In the genomic region with DNA sequence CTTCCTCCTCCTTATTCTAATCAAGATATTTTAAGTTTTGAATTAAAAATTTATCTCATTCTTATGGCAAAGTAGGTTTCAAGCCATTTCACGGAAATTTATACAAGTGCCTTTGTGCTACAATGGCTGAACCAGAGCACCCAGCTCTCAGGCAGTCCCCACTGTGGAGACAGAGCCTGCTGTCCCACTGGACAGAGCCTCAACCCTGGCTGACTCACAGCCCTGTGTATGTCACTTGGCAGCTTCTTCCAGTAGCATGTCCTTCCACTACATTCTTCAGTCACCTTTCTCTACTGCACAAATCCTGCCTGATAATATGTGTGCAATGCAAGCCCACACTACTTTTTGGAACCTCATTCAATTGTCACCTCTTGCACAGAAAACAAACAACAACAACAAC, we compare ENCODE assay signal across 1 cellular context.
TF ChIP-seq lines count a peak whose summit lies in the region.

No MANE protein-coding gene starts in this region.

TF ChIP-seq in HepG2, 621 proteins besides CTCF, POLR2A, EP300 and RAD21 (continued from another document):
- TF ChIP-seq, protein P1, sequence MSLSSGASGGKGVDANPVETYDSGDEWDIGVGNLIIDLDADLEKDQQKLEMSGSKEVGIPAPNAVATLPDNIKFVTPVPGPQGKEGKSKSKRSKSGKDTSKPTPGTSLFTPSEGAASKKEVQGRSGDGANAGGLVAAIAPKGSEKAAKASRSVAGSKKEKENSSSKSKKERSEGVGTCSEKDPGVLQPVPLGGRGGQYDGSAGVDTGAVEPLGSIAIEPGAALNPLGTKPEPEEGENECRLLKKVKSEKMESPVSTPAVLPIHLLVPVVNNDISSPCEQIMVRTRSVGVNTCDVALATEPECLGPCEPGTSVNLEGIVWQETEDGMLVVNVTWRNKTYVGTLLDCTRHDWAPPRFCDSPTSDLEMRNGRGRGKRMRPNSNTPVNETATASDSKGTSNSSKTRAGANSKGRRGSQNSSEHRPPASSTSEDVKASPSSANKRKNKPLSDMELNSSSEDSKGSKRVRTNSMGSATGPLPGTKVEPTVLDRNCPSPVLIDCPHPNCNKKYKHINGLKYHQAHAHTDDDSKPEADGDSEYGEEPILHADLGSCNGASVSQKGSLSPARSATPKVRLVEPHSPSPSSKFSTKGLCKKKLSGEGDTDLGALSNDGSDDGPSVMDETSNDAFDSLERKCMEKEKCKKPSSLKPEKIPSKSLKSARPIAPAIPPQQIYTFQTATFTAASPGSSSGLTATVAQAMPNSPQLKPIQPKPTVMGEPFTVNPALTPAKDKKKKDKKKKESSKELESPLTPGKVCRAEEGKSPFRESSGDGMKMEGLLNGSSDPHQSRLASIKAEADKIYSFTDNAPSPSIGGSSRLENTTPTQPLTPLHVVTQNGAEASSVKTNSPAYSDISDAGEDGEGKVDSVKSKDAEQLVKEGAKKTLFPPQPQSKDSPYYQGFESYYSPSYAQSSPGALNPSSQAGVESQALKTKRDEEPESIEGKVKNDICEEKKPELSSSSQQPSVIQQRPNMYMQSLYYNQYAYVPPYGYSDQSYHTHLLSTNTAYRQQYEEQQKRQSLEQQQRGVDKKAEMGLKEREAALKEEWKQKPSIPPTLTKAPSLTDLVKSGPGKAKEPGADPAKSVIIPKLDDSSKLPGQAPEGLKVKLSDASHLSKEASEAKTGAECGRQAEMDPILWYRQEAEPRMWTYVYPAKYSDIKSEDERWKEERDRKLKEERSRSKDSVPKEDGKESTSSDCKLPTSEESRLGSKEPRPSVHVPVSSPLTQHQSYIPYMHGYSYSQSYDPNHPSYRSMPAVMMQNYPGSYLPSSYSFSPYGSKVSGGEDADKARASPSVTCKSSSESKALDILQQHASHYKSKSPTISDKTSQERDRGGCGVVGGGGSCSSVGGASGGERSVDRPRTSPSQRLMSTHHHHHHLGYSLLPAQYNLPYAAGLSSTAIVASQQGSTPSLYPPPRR (CRISPR knock-in tag; IDR thresholded peaks at IDR 0.05; ENCODE audit: borderline replicate concordance): no peak
- TF ChIP-seq, protein P2, sequence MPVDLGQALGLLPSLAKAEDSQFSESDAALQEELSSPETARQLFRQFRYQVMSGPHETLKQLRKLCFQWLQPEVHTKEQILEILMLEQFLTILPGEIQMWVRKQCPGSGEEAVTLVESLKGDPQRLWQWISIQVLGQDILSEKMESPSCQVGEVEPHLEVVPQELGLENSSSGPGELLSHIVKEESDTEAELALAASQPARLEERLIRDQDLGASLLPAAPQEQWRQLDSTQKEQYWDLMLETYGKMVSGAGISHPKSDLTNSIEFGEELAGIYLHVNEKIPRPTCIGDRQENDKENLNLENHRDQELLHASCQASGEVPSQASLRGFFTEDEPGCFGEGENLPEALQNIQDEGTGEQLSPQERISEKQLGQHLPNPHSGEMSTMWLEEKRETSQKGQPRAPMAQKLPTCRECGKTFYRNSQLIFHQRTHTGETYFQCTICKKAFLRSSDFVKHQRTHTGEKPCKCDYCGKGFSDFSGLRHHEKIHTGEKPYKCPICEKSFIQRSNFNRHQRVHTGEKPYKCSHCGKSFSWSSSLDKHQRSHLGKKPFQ (CRISPR knock-in tag; IDR thresholded peaks at IDR 0.05; ENCODE audit: insufficient replicate concordance): no peak
- TF ChIP-seq ZFYVE20 (CRISPR knock-in tag; IDR thresholded peaks at IDR 0.05; ENCODE audit: borderline replicate concordance, low read depth): no peak
- no peak for TF ChIP-seq PAF1 (CRISPR knock-in tag; IDR thresholded peaks at IDR 0.05)
- TF ChIP-seq ZNF816 (CRISPR knock-in tag; IDR thresholded peaks at IDR 0.05; ENCODE audit: borderline replicate concordance): no peak
- no peak for TF ChIP-seq HMG20B (CRISPR knock-in tag; conservative IDR thresholded peaks at IDR 0.05)
- TF ChIP-seq RFXANK (CRISPR knock-in tag; IDR thresholded peaks at IDR 0.05): no peak
- TF ChIP-seq ZNF713 (CRISPR knock-in tag; IDR thresholded peaks at IDR 0.05): no peak
- TF ChIP-seq ZNF460 (CRISPR knock-in tag; IDR thresholded peaks at IDR 0.05; ENCODE audit: borderline replicate concordance): no peak
- TF ChIP-seq, protein P3, sequence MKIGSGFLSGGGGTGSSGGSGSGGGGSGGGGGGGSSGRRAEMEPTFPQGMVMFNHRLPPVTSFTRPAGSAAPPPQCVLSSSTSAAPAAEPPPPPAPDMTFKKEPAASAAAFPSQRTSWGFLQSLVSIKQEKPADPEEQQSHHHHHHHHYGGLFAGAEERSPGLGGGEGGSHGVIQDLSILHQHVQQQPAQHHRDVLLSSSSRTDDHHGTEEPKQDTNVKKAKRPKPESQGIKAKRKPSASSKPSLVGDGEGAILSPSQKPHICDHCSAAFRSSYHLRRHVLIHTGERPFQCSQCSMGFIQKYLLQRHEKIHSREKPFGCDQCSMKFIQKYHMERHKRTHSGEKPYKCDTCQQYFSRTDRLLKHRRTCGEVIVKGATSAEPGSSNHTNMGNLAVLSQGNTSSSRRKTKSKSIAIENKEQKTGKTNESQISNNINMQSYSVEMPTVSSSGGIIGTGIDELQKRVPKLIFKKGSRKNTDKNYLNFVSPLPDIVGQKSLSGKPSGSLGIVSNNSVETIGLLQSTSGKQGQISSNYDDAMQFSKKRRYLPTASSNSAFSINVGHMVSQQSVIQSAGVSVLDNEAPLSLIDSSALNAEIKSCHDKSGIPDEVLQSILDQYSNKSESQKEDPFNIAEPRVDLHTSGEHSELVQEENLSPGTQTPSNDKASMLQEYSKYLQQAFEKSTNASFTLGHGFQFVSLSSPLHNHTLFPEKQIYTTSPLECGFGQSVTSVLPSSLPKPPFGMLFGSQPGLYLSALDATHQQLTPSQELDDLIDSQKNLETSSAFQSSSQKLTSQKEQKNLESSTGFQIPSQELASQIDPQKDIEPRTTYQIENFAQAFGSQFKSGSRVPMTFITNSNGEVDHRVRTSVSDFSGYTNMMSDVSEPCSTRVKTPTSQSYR (CRISPR knock-in tag; IDR thresholded peaks at IDR 0.05; ENCODE audit: borderline replicate concordance): no peak
- no peak for TF ChIP-seq ELF1 (CRISPR knock-in tag; IDR thresholded peaks at IDR 0.05)
- no peak for TF ChIP-seq DPF2 (CRISPR knock-in tag; IDR thresholded peaks at IDR 0.05; ENCODE audit: borderline replicate concordance, low read depth)
- no peak for TF ChIP-seq YY1 (IDR thresholded peaks at IDR 0.05; ENCODE audit: insufficient read depth, insufficient replicate concordance, low read depth, low read length)
- TF ChIP-seq, protein P4, sequence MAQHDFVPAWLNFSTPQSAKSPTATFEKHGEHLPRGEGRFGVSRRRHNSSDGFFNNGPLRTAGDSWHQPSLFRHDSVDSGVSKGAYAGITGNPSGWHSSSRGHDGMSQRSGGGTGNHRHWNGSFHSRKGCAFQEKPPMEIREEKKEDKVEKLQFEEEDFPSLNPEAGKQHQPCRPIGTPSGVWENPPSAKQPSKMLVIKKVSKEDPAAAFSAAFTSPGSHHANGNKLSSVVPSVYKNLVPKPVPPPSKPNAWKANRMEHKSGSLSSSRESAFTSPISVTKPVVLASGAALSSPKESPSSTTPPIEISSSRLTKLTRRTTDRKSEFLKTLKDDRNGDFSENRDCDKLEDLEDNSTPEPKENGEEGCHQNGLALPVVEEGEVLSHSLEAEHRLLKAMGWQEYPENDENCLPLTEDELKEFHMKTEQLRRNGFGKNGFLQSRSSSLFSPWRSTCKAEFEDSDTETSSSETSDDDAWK (CRISPR knock-in tag; IDR thresholded peaks at IDR 0.05): no peak
- no peak for TF ChIP-seq ASH2L (IDR thresholded peaks at IDR 0.05; ENCODE audit: insufficient read length, low read depth, low read length)
- no peak for TF ChIP-seq ZNF121 (CRISPR knock-in tag; IDR thresholded peaks at IDR 0.05)
- no peak for TF ChIP-seq ZNF569 (CRISPR knock-in tag; IDR thresholded peaks at IDR 0.05; ENCODE audit: borderline replicate concordance)
